ENCODE assay signal across 8 cellular contexts in the genomic region with DNA sequence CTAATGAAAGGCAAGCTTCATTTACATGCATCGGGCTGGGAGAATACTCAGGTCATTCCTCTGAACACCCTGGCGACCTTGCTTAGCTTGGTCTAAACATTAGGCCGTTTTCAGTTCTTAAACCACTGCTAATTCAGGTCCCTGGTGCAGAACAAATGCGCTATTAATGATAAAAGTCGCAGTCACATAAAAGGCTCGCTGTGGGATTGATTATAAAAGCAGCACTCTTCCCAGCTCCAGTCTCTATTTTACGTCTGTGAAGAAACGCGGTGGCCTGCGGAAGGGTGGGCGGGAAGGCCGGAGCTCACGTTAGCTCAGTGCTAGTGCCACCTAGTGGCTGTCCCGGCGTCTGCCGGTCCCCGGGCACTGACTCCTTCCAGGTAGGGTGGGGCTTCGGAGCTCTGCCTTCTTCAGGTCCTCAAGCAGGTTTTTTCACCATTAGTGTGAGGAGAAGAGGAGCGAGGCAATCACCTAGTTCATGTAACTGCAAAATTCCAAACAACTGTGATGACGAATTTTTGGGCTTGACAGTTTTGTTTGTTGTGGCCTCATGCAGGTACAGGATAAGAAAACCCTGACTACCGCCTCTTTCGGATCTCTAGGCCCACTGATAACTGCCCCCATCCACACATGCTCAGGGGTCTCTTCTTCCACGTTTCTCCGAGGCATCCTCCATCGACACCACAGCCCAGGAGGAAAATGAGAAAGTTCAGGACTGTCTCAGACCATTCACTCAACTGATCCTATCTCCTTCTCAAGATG.
DNase-seq lines count a peak whose midpoint lies in the region; ATAC-seq lines count a peak whose summit lies in the region.

No MANE protein-coding gene starts in this region.

- H3K36me3 ChIP-seq in duodenal mucosa (ENCODE audit: control insufficient read depth in 1 of 2, insufficient read depth in 2 of 2, low read length in 2 of 2), result no peaks in the 10 kb centered on the region

- ATAC-seq in HG02610 (IDR thresholded peaks at IDR 0.05; ENCODE audit: unreplicated experiment) (peak; percentile 46), HG03039 (IDR thresholded peaks at IDR 0.05; ENCODE audit: unreplicated experiment) (no peak)

- peaks cover 6 to 9% of the 10 kb centered on the region in 2 donors for H3K9me3 ChIP-seq in duodenal mucosa (ENCODE audit: control insufficient read depth in 1 of 2, low read length in 2 of 2)

- DNase-seq in DMS153 treated with DMSO at 0.1 percent for 48 hours (lab: John Stamatoyannopoulos, UW; ENCODE audit: unreplicated experiment) (peak; percentile 49), NCI-H460 (ENCODE audit: extremely low read depth, low read depth) (peak; percentile 60), lung microvascular endothelial cell (ENCODE audit: low read depth in 2 of 2) (peak; percentile 61 to 74)
- DNase-seq in activated CD4-positive, alpha-beta T cell treated with anti-CD3 and anti-CD28 coated beads, Interleukin-2, amount 50 U/mL, for 48 hours, result peak; percentile 79 to 84
- peak; percentile 43 to 76 (median 56) for DNase-seq in stimulated activated CD4-positive, alpha-beta T cell treated with anti-CD3 and anti-CD28 coated beads, TNF-alpha, amount 100 ng/mL, for 48 hours (ENCODE audit: low read depth in 3 of 3)

- H3K9ac ChIP-seq in duodenal mucosa (ENCODE audit: low read depth in 1 of 2, low read length in 2 of 2), result peak overlapping the region; percentile 25 to 59

- peak overlapping the region; percentile 48 to 57 for H3K4me3 ChIP-seq in duodenal mucosa (ENCODE audit: low read depth in 1 of 2, low read length in 2 of 2)

- H3K27ac ChIP-seq in duodenal mucosa (ENCODE audit: low read depth, low read length), result no peak overlapping the region

- no peaks in the 10 kb centered on the region for H3K4me1 ChIP-seq in duodenal mucosa (ENCODE audit: control insufficient read depth in 1 of 2, insufficient read depth in 2 of 2, low read length in 2 of 2)

- H3K27me3 ChIP-seq in duodenal mucosa (ENCODE audit: control insufficient read depth in 1 of 2, insufficient read depth in 2 of 2, low read length in 2 of 2), result no peaks in the 10 kb centered on the region
